1 cellular context compared by ENCODE assay signal in genomic region chr17:82372063-82372590, GRCh38.
TF ChIP-seq lines count a peak whose summit lies in the region.

No MANE protein-coding gene starts in this region.

TF ChIP-seq in GM23338, 12 proteins besides CTCF, POLR2A, EP300 and RAD21:
- no peak for TF ChIP-seq ZNF462 (CRISPR knock-in tag; IDR thresholded peaks at IDR 0.05)
- no peak for TF ChIP-seq ZNF114 (CRISPR knock-in tag; IDR thresholded peaks at IDR 0.05)
- TF ChIP-seq EZH2phosphoT487 (IDR thresholded peaks at IDR 0.05; ENCODE audit: unreplicated experiment), result no peak
- TF ChIP-seq EZH2 (IDR thresholded peaks at IDR 0.05; ENCODE audit: low read depth, unreplicated experiment), result no peak
- no peak for TF ChIP-seq ZNF331 (CRISPR knock-in tag; IDR thresholded peaks at IDR 0.05; ENCODE audit: low read depth)
- no peak for TF ChIP-seq ETS1 (IDR thresholded peaks at IDR 0.05)
- no peak for TF ChIP-seq CREB1 (CRISPR knock-in tag; IDR thresholded peaks at IDR 0.05; ENCODE audit: low read depth)
- no peak for TF ChIP-seq REST (IDR thresholded peaks at IDR 0.05; ENCODE audit: unreplicated experiment)
- TF ChIP-seq JUNB (IDR thresholded peaks at IDR 0.05; ENCODE audit: unreplicated experiment), result no peak
- TF ChIP-seq NANOG (IDR thresholded peaks at IDR 0.05; ENCODE audit: borderline replicate concordance), result no peak
- no peak for TF ChIP-seq POLR2AphosphoS5 (IDR thresholded peaks at IDR 0.05; ENCODE audit: low read depth)
- no peak for TF ChIP-seq STAT1 (IDR thresholded peaks at IDR 0.05; ENCODE audit: unreplicated experiment)
TF ChIP-seq in GM23338: peak in this region for 0.
